ENCODE assay signal across 14 cellular contexts in the genomic region with DNA sequence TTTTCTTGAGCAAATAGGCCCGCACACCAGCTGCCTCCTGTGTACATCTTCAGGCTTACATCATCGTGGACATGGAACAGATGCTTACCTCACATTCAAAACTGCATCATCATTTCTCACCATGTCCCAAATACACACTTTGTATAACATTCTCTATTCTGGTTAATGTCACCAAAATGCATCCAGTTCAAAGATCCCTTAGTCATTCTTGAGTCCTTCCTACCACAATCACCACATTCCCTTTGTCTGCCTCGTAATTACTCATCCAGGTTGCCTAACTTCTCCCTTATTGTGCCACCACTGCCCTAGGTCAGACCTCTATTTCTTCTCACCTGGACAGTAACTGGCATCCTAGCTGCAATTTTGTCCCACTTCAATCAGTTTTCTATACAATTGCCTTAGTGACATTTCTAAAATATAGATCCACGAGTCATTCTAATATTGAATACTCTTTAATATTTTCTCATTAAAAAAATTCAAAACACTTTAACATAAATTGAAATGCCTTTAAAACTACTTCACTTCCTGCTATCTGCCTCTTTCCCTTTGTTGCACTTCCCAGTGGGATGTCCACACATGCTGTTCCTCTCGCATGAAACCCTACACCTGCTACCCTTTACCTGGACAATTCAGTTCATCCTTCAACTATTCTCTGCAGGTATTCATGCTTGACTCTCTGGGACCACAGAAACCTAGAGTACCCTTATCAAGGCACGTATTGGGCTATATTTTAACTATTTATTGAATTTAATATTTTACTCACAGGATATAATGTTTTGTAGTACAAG.
A peak's percentile ranks its signal among the peaks of the same experiment; 100 is the strongest.
DNase-seq lines count a peak whose midpoint lies in the region; ATAC-seq, FAIRE-seq and TF ChIP-seq lines count a peak whose summit lies in the region.
"Had no signal": no experiment of that assay in that cellular context is flagged by ENCODE, and none has a peak within 500 bp of the region (broad histone marks: within the 10 kb centered on the region; RNA-seq: fewer than 3 reads in every experiment).

No MANE protein-coding gene starts in this region.

- no peak overlapping the region for H2BK15ac ChIP-seq in mesenchymal stem cell (ENCODE audit: low read depth, poor library complexity, severe bottlenecking)

- H3K4ac ChIP-seq in mesenchymal stem cell (ENCODE audit: low read depth in 1 of 2, low read length in 2 of 2) = no peak overlapping the region

- no peak overlapping the region for H3K14ac ChIP-seq in mesenchymal stem cell (ENCODE audit: low read length in 2 of 2)

- no peaks in the 10 kb centered on the region for H3K79me1 ChIP-seq in mesenchymal stem cell (replicated peaks; ENCODE audit: low read length, poor library complexity, severe bottlenecking)

- H3K4me3 Mint-ChIP-seq in nephron progenitor cell = no peak overlapping the region
- H3K4me3 Mint-ChIP-seq in activated T-cell treated with anti-CD3 and anti-CD28 coated beads, Interleukin-2, amount 50 U/mL, for 24 hours = no peak overlapping the region
- H3K4me3 Mint-ChIP-seq: memory B cell had no signal

- no peak overlapping the region for H3K23ac ChIP-seq in mesenchymal stem cell (ENCODE audit: low read length in 2 of 2)

- TF ChIP-seq CTCF in K562 (IDR thresholded peaks at IDR 0.05 in 2 of 3, conservative IDR thresholded peaks at IDR 0.05 in 1 of 3; ENCODE audit: insufficient read depth in 2 of 3, low read depth in 1 of 3, low read length in 3 of 3) (no peak), nephron progenitor cell (IDR thresholded peaks at IDR 0.05) (no peak)

- H2BK12ac ChIP-seq in mesenchymal stem cell (ENCODE audit: low read length in 2 of 2) = no peak overlapping the region

- no peak overlapping the region for H4K91ac ChIP-seq in mesenchymal stem cell (ENCODE audit: low read length)

- H3K9me3 Mint-ChIP-seq in nephron progenitor cell = no peaks in the 10 kb centered on the region
- no peaks in the 10 kb centered on the region for H3K9me3 Mint-ChIP-seq in activated T-cell treated with anti-CD3 and anti-CD28 coated beads, Interleukin-2, amount 50 U/mL, for 24 hours

- H3K27me3 ChIP-seq in K562 (ENCODE audit: control insufficient read depth in 2 of 2, insufficient read depth in 2 of 2, low read length in 2 of 2) = no peaks in the 10 kb centered on the region
- no peaks in the 10 kb centered on the region for H3K27me3 ChIP-seq in mesenchymal stem cell (ENCODE audit: control insufficient read depth in 1 of 2, insufficient read depth in 1 of 2, low read length in 2 of 2)
- H3K27me3 ChIP-seq: tibial artery had no signal

- no peaks in the 10 kb centered on the region for H3K9me3 ChIP-seq in K562 (replicated peaks; ENCODE audit: control insufficient read depth, insufficient read depth, low read depth, low read length)
- no peaks in the 10 kb centered on the region for H3K9me3 ChIP-seq in mesenchymal stem cell (ENCODE audit: control insufficient read depth, low read length)
- H3K9me3 ChIP-seq: tibial artery had no signal

- H4K8ac ChIP-seq in mesenchymal stem cell (ENCODE audit: low read length) = no peak overlapping the region

- H3K4me2 ChIP-seq in K562 (ENCODE audit: insufficient read depth, low read length) (no peak overlapping the region), mesenchymal stem cell (ENCODE audit: low read length, poor library complexity, severe bottlenecking) (no peak overlapping the region)

- H3K27ac Mint-ChIP-seq in nephron progenitor cell = no peak overlapping the region
- H3K27ac Mint-ChIP-seq in activated T-cell treated with anti-CD3 and anti-CD28 coated beads, Interleukin-2, amount 50 U/mL, for 24 hours = no peak overlapping the region
- H3K27ac Mint-ChIP-seq: memory B cell had no signal

- H3K27me3 Mint-ChIP-seq in nephron progenitor cell (ENCODE audit: low read depth, poor library complexity) = no peaks in the 10 kb centered on the region
- H3K27me3 Mint-ChIP-seq in activated T-cell treated with anti-CD3 and anti-CD28 coated beads, Interleukin-2, amount 50 U/mL, for 24 hours = peaks cover 5% of the 10 kb centered on the region

- ATAC-seq in K562 = no peak
- ATAC-seq: activated CD4-positive, CD25-positive, alpha-beta regulatory T cell treated with anti-CD3 and anti-CD28 coated beads, Interleukin-2, amount 50 U/mL, for 24 hours had no signal

- no peaks in the 10 kb centered on the region for H3K36me3 Mint-ChIP-seq in nephron progenitor cell (ENCODE audit: low read depth)
- H3K36me3 Mint-ChIP-seq in activated T-cell treated with anti-CD3 and anti-CD28 coated beads, Interleukin-2, amount 50 U/mL, for 24 hours (ENCODE audit: low read depth) = no peaks in the 10 kb centered on the region
- H3K36me3 Mint-ChIP-seq: memory B cell had no signal

- no peak overlapping the region for H3K4me3 ChIP-seq in K562
- no peak overlapping the region for H3K4me3 ChIP-seq in mesenchymal stem cell (ENCODE audit: insufficient read depth in 1 of 2, low read depth in 1 of 2, low read length in 2 of 2)
- H3K4me3 ChIP-seq: tibial artery had no signal

- H3K9ac ChIP-seq in K562 (ENCODE audit: insufficient read depth in 1 of 2, low read depth in 2 of 2, low read length in 2 of 2) (no peak overlapping the region), mesenchymal stem cell (ENCODE audit: low read length) (no peak overlapping the region)

- H2AFZ ChIP-seq in K562 (ENCODE audit: low read depth, low read length) = no peak overlapping the region
- H2AFZ ChIP-seq in mesenchymal stem cell (ENCODE audit: low read depth, low read length) = no peak overlapping the region

- in situ Hi-C loops in K562 (cut with MboI) = no loop called here

- H3K4me1 ChIP-seq in K562 (replicated peaks in 1 of 2; ENCODE audit: control insufficient read depth in 2 of 2, insufficient read depth in 2 of 2, low read length in 2 of 2) = no peaks in the 10 kb centered on the region
- H3K4me1 ChIP-seq in mesenchymal stem cell (ENCODE audit: control insufficient read depth, insufficient read depth, low read depth, low read length) = no peaks in the 10 kb centered on the region
- H3K4me1 ChIP-seq: tibial artery had no signal

- H2BK5ac ChIP-seq in mesenchymal stem cell (ENCODE audit: low read depth, low read length, poor library complexity, severe bottlenecking) = no peak overlapping the region

- H2BK120ac ChIP-seq in mesenchymal stem cell (ENCODE audit: low read depth, low read length) = no peak overlapping the region

- 12% methylated on average over 6 of the region's 6 CpGs for WGBS in K562 (ENCODE audit: insufficient coverage, low coverage, missing lambda C conversion rate)
- 85% methylated on average over 5 of the region's 6 CpGs for WGBS in mesenchymal stem cell

- CTCF ChIA-PET in K562 (lab: Yijun Ruan, JAX; ENCODE audit: low intra/inter-chr PET ratio) = no interaction called here

- no peaks in the 10 kb centered on the region for H4K20me1 ChIP-seq in K562 (replicated peaks; ENCODE audit: control insufficient read depth, insufficient read depth, low read length)

- no peak for TF ChIP-seq RAD21 in K562 (CRISPR knock-in tag; conservative IDR thresholded peaks at IDR 0.05 in 1 of 2, IDR thresholded peaks at IDR 0.05 in 1 of 2)

- no peaks in the 10 kb centered on the region for H3K4me1 Mint-ChIP-seq in nephron progenitor cell
- H3K4me1 Mint-ChIP-seq in activated T-cell treated with anti-CD3 and anti-CD28 coated beads, Interleukin-2, amount 50 U/mL, for 24 hours (ENCODE audit: low read depth) = no peaks in the 10 kb centered on the region
- H3K4me1 Mint-ChIP-seq: memory B cell had no signal

- no peak for TF ChIP-seq POLR2A in K562 (conservative IDR thresholded peaks at IDR 0.05)

- H3K27ac ChIP-seq in K562 (ENCODE audit: extremely low read depth, low read depth, low read length) = no peak overlapping the region
- no peak overlapping the region for H3K27ac ChIP-seq in mesenchymal stem cell (ENCODE audit: low read length, poor library complexity, severe bottlenecking)
- H3K27ac ChIP-seq: tibial artery had no signal

- peak; percentile 70 for DNase-seq in H4 (ENCODE audit: low spot score)
- peak; percentile 51 for DNase-seq in NCI-H226
- DNase-seq in K562 (ENCODE audit: extremely low read depth in 1 of 4, low spot score in 3 of 4) = no peak
- DNase-seq in mesenchymal stem cell = peak; percentile 35
- DNase-seq in nephron progenitor cell = no peak
- DNase-seq in activated T-cell treated with anti-CD3 and anti-CD28 coated beads, Interleukin-2, amount 50 U/mL, for 24 hours = no peak
- DNase-seq in NCI-H82 treated with DMSO at 0.1 percent for 48 hours (lab: John Stamatoyannopoulos, UW; ENCODE audit: unreplicated experiment) = no peak
- DNase-seq: activated T-cell treated with anti-CD3 and anti-CD28 coated beads, Interleukin-2, amount 50 U/mL, for 48 hours; effector memory CD4-positive, alpha-beta T cell; NCI-H1417; nucleus accumbens; tibial artery had no signal

- H3K36me3 ChIP-seq in K562 (ENCODE audit: control insufficient read depth, insufficient read depth, low read length) (no peaks in the 10 kb centered on the region), mesenchymal stem cell (ENCODE audit: control insufficient read depth in 1 of 2, insufficient read depth in 2 of 2, low read depth in 1 of 2, low read length in 2 of 2) (no peaks in the 10 kb centered on the region)
- H3K36me3 ChIP-seq: tibial artery had no signal

- intact Hi-C loops in K562 (cut with micrococcal nuclease) = no loop called here

- no peak overlapping the region for H2AK5ac ChIP-seq in mesenchymal stem cell (ENCODE audit: low read length, severe bottlenecking)

- no peaks in the 10 kb centered on the region for H3K79me2 ChIP-seq in K562 (ENCODE audit: control insufficient read depth, insufficient read depth, low read length)

- no TSS peak for BruUV-seq in K562 (replicated peaks; lab: Mats Ljungman, UMichigan)

- no peak for TF ChIP-seq EP300 in K562 (IDR thresholded peaks at IDR 0.05; ENCODE audit: low read length)

- POLR2A ChIA-PET in K562 (lab: Yijun Ruan, JAX) = no interaction called here

- no peaks in the 10 kb centered on the region for H3K9me1 ChIP-seq in K562 (ENCODE audit: control insufficient read depth, insufficient read depth, low read length)

- FAIRE-seq in K562 (lab: Jason Lieb, UNC) = no peak

- no peak overlapping the region for H3K18ac ChIP-seq in mesenchymal stem cell (ENCODE audit: low read depth in 1 of 2, low read length in 2 of 2)

TF ChIP-seq in K562, 482 proteins besides CTCF, POLR2A, EP300 and RAD21 (continues in another document):
- TF ChIP-seq CHD1 (IDR thresholded peaks at IDR 0.05; ENCODE audit: low read length) (no peak), ARID2 (IDR thresholded peaks at IDR 0.05) (no peak), ZNF507 (tag; conservative IDR thresholded peaks at IDR 0.05) (no peak), RBM15 (IDR thresholded peaks at IDR 0.05; ENCODE audit: insufficient read depth, low read length) (no peak)
- TF ChIP-seq, protein P1, sequence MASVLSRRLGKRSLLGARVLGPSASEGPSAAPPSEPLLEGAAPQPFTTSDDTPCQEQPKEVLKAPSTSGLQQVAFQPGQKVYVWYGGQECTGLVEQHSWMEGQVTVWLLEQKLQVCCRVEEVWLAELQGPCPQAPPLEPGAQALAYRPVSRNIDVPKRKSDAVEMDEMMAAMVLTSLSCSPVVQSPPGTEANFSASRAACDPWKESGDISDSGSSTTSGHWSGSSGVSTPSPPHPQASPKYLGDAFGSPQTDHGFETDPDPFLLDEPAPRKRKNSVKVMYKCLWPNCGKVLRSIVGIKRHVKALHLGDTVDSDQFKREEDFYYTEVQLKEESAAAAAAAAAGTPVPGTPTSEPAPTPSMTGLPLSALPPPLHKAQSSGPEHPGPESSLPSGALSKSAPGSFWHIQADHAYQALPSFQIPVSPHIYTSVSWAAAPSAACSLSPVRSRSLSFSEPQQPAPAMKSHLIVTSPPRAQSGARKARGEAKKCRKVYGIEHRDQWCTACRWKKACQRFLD (CRISPR knock-in tag; IDR thresholded peaks at IDR 0.05) = no peak

Comparison
In these comparisons a context has a peak if more than half of its experiments do, and no peak if none do; other contexts are left out.
1. DNase-seq: peak in H4 (single experiment), NCI-H226 (single experiment) and mesenchymal stem cell (single experiment); none in K562 (0 of 4), nephron progenitor cell (single experiment), activated T-cell treated with anti-CD3 and anti-CD28 coated beads, Interleukin-2, amount 50 U/mL, for 24 hours (single experiment) and NCI-H82 treated with DMSO at 0.1 percent for 48 hours (single experiment).